In genomic region chr18:13611616-13612110, GRCh38 we compare ENCODE assay signal across 8 cellular contexts.
DNase-seq lines count a peak whose midpoint lies in the region; ATAC-seq and TF ChIP-seq lines count a peak whose summit lies in the region.

No MANE protein-coding gene starts in this region.

- TF ChIP-seq CTCF in epithelial cell of proximal tubule (conservative IDR thresholded peaks at IDR 0.05; ENCODE audit: low read depth, low read length), result no peak

- H3K27ac ChIP-seq in SJSA1, result no peak overlapping the region

- H3K36me3 ChIP-seq in SJSA1, result no peaks in the 10 kb centered on the region

- H3K4me3 Mint-ChIP-seq in naive thymus-derived CD8-positive, alpha-beta T cell, result peak overlapping the region; percentile 76 to 93 (median 87)

- H3K9me3 Mint-ChIP-seq in naive thymus-derived CD8-positive, alpha-beta T cell, result no peaks in the 10 kb centered on the region

- H3K4me3 ChIP-seq in SJSA1 (peak overlapping the region; percentile 15), epithelial cell of proximal tubule (ENCODE audit: low read depth, low read length) (peak overlapping the region; percentile 38)

- ATAC-seq in HG02840 (IDR thresholded peaks at IDR 0.05; ENCODE audit: low FRiP score, unreplicated experiment), result peak; percentile 0
- no peak for ATAC-seq in naive thymus-derived CD8-positive, alpha-beta T cell

- peak overlapping the region; percentile 90 to 98 (median 94) for H3K27ac Mint-ChIP-seq in naive thymus-derived CD8-positive, alpha-beta T cell

- POLR2A ChIA-PET in naive thymus-derived CD8-positive, alpha-beta T cell (lab: Charles Lee), result interaction anchor here (0.6 to 1.8 kb wide), 15 partner anchors 10 to 1234 kb away, joined by 3 to 10 read pairs (median 4); partner anchors contain the start of gene AFG3L2

- no peaks in the 10 kb centered on the region for H3K27me3 Mint-ChIP-seq in naive thymus-derived CD8-positive, alpha-beta T cell

- peaks cover 47 to 86% (median 81%) of the 10 kb centered on the region in 4 donors for H3K4me1 Mint-ChIP-seq in naive thymus-derived CD8-positive, alpha-beta T cell

- H3K36me3 Mint-ChIP-seq in naive thymus-derived CD8-positive, alpha-beta T cell, result no peaks in the 10 kb centered on the region

- no peaks in the 10 kb centered on the region for H3K9me3 ChIP-seq in SJSA1 (replicated peaks)

- peaks cover 14% of the 10 kb centered on the region for H3K4me1 ChIP-seq in SJSA1 (replicated peaks)

- peaks cover 19% of the 10 kb centered on the region for H3K27me3 ChIP-seq in SJSA1 (replicated peaks)

- DNase-seq in DMS 273 (lab: John Stamatoyannopoulos, UW; ENCODE audit: unreplicated experiment) (peak; percentile 65), DMS 273 treated with DMSO at 0.1 percent for 48 hours (lab: John Stamatoyannopoulos, UW) (no peak), SJSA1 (ENCODE audit: low read depth in 1 of 2, low spot score in 2 of 2) (peak in 1 of 2 experiments; percentile 33), epithelial cell of proximal tubule (ENCODE audit: low read depth) (no peak), GM19238 (ENCODE audit: insufficient read length, low spot score) (no peak), germinal center (ENCODE audit: low spot score) (no peak)
- no peak for DNase-seq in naive thymus-derived CD8-positive, alpha-beta T cell
